Comparison of ENCODE assay signal across 9 cellular contexts in genomic region chr6:118283759-118284158, GRCh38.
A peak's percentile ranks its signal among the peaks of the same experiment; 100 is the strongest.
DNase-seq lines count a peak whose midpoint lies in the region; ATAC-seq and TF ChIP-seq lines count a peak whose summit lies in the region.
"Had no signal": no experiment of that assay in that cellular context is flagged by ENCODE, and none has a peak within 500 bp of the region (broad histone marks: within the 10 kb centered on the region; RNA-seq: fewer than 3 reads in every experiment).

No MANE protein-coding gene starts in this region.

- no peak overlapping the region for H3K9ac ChIP-seq in skeletal muscle satellite cell (ENCODE audit: low read depth, low read length)

- peak overlapping the region; percentile 71 for H3K4me2 ChIP-seq in skeletal muscle satellite cell (ENCODE audit: low read length)

- peaks cover 10% of the 10 kb centered on the region for H3K4me1 Mint-ChIP-seq in glutamatergic neuron (ENCODE audit: low read depth, unreplicated experiment)
- H3K4me1 Mint-ChIP-seq: activated B cell treated with CpG ODN at 0.5 μM for 24 hours had no signal

- peak; percentile 55 for TF ChIP-seq CTCF in glutamatergic neuron (IDR thresholded peaks at IDR 0.05; ENCODE audit: partially characterized antibody, unreplicated experiment)

- H3K4me3 Mint-ChIP-seq in glutamatergic neuron (ENCODE audit: unreplicated experiment): no peak overlapping the region
- H3K4me3 Mint-ChIP-seq: activated B cell treated with CpG ODN at 0.5 μM for 24 hours had no signal

- ATAC-seq in HG03521 (IDR thresholded peaks at IDR 0.05; ENCODE audit: unreplicated experiment) (no peak), HG03439 (IDR thresholded peaks at IDR 0.05; ENCODE audit: unreplicated experiment) (no peak)

- H3K36me3 ChIP-seq in skeletal muscle satellite cell (ENCODE audit: insufficient read depth, low read length): no peaks in the 10 kb centered on the region

- H3K36me3 Mint-ChIP-seq in glutamatergic neuron (ENCODE audit: unreplicated experiment): peaks cover 2% of the 10 kb centered on the region

- peaks cover 2% of the 10 kb centered on the region for H3K9me3 Mint-ChIP-seq in glutamatergic neuron (ENCODE audit: unreplicated experiment)
- H3K9me3 Mint-ChIP-seq: activated B cell treated with CpG ODN at 0.5 μM for 24 hours had no signal

- DNase-seq in DMS 273 (lab: John Stamatoyannopoulos, UW; ENCODE audit: unreplicated experiment) (peak; percentile 78), HS-5 (ENCODE audit: low read depth) (peak; percentile 58), NOMO-1 treated with DMSO at 0.1 percent for 48 hours (lab: John Stamatoyannopoulos, UW; ENCODE audit: unreplicated experiment) (peak; percentile 54), glutamatergic neuron (peak; percentile 27)
- DNase-seq in activated naive CD4-positive, alpha-beta T cell treated with Interleukin-2 at 50 U/mL for 16 hours: peak; percentile 24
- DNase-seq: activated B cell treated with CpG ODN at 0.5 μM for 24 hours had no signal

- H3K4me3 ChIP-seq in skeletal muscle satellite cell (ENCODE audit: low read length): no peak overlapping the region

- peaks cover 6% of the 10 kb centered on the region for H3K4me1 ChIP-seq in skeletal muscle satellite cell (ENCODE audit: control insufficient read depth, insufficient read depth, low read length)

- H3K27ac Mint-ChIP-seq in glutamatergic neuron (ENCODE audit: unreplicated experiment): no peak overlapping the region
- H3K27ac Mint-ChIP-seq: activated B cell treated with CpG ODN at 0.5 μM for 24 hours had no signal

- H3K27me3 Mint-ChIP-seq in glutamatergic neuron (ENCODE audit: unreplicated experiment): no peaks in the 10 kb centered on the region

- H3K27me3 ChIP-seq in skeletal muscle satellite cell (ENCODE audit: control insufficient read depth, insufficient read depth, low read length): no peaks in the 10 kb centered on the region

- no peaks in the 10 kb centered on the region for H3K9me3 ChIP-seq in skeletal muscle satellite cell (replicated peaks; ENCODE audit: low read length)

Comparison
In these comparisons a context has a peak if more than half of its experiments do, and no peak if none do; other contexts are left out.
1. DNase-seq: peak in every context shown above with its lines; median percentile 78 in DMS 273; 58 in HS-5; 54 in NOMO-1 treated with DMSO at 0.1 percent for 48 hours; 27 in glutamatergic neuron; 24 in activated naive CD4-positive, alpha-beta T cell treated with Interleukin-2 at 50 U/mL for 16 hours.